In the genomic region with DNA sequence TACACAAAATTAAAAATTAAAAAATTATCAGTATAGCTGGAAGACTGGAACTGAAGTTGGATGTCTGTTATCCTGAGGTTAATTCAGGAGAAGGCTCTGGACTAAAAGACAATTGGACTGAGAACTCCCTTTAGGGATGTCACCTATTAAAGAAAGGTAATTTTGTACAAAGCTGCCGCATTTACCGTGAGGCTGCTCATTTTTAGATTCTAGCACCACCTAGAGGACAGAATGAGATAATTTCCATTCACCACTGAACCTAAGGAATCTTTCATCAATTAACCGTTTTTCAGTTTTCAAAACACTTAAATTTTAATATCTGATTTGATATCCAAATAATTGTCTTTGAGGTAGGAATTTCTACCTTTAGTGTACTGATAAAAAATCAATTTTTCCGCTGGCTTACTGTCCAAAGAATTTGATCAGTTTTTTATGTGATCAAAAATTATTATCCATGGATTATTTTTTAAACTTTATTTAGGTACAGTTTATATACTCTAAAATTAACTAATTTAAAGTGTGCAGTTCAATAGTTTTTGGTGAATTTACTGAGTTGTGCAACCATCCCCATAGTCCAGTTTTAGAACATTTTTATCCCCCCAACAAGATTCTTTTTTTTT, we compare ENCODE assay signal across 8 cellular contexts.
A peak's percentile ranks its signal among the peaks of the same experiment; 100 is the strongest.
DNase-seq lines count a peak whose midpoint lies in the region; ATAC-seq and TF ChIP-seq lines count a peak whose summit lies in the region.

No MANE protein-coding gene starts in this region.

- H3K4me2 ChIP-seq in MM.1S (ENCODE audit: low read depth, low read length), result no peak overlapping the region

- H3K4me3 Mint-ChIP-seq in natural killer cell (no peak overlapping the region), neural crest cell (no peak overlapping the region)
- H3K4me3 Mint-ChIP-seq in natural killer cell treated with Interleukin-12 subunit alpha and Interleukin-12 subunit beta and Interleukin-15 and Interleukin-18, amount 100 ng/mL, for 72 hours, result no peak overlapping the region
- no peak overlapping the region for H3K4me3 Mint-ChIP-seq in activated CD4-positive, alpha-beta memory T cell treated with anti-CD3 and anti-CD28 coated beads for 36 hours

- H3K27ac ChIP-seq in MM.1S (ENCODE audit: low read length), result no peak overlapping the region
- H3K27ac ChIP-seq in RWPE2 (ENCODE audit: poor library complexity, severe bottlenecking), result no peak overlapping the region

- H3K36me3 ChIP-seq in MM.1S (replicated peaks; ENCODE audit: insufficient read depth, low read length), result no peaks in the 10 kb centered on the region
- H3K36me3 ChIP-seq in RWPE2 (ENCODE audit: low read depth), result no peaks in the 10 kb centered on the region

- ATAC-seq in natural killer cell (peak; percentile 54 to 70 (median 60)), RWPE2 (ENCODE audit: low read depth) (no peak), GM18907 (IDR thresholded peaks at IDR 0.05; ENCODE audit: unreplicated experiment) (no peak)
- no peak for ATAC-seq in natural killer cell treated with Interleukin-12 subunit alpha and Interleukin-12 subunit beta and Interleukin-15 and Interleukin-18, amount 100 ng/mL, for 72 hours

- no peaks in the 10 kb centered on the region for H3K79me2 ChIP-seq in MM.1S (ENCODE audit: low read length)

- peaks cover 0 to 4% of the 10 kb centered on the region in 2 donors for H3K4me1 Mint-ChIP-seq in natural killer cell
- H3K4me1 Mint-ChIP-seq in natural killer cell treated with Interleukin-12 subunit alpha and Interleukin-12 subunit beta and Interleukin-15 and Interleukin-18, amount 100 ng/mL, for 72 hours (ENCODE audit: low read depth in 2 of 2), result peaks cover 13 to 15% of the 10 kb centered on the region in 2 donors
- H3K4me1 Mint-ChIP-seq in neural crest cell, result peaks cover 26% of the 10 kb centered on the region
- H3K4me1 Mint-ChIP-seq in activated CD4-positive, alpha-beta memory T cell treated with anti-CD3 and anti-CD28 coated beads for 36 hours (ENCODE audit: low read depth), result peaks cover 12% of the 10 kb centered on the region

- H3K4me3 ChIP-seq in MM.1S (ENCODE audit: low read length) (no peak overlapping the region), RWPE2 (ENCODE audit: severe bottlenecking) (no peak overlapping the region), epithelial cell of esophagus (ENCODE audit: low read length) (no peak overlapping the region)

- H3F3A ChIP-seq in MM.1S (ENCODE audit: insufficient read depth, low read length), result no peaks in the 10 kb centered on the region

- H3K27me3 ChIP-seq in MM.1S (replicated peaks; ENCODE audit: insufficient read depth, low read length) (no peaks in the 10 kb centered on the region), RWPE2 (ENCODE audit: insufficient read depth, poor library complexity, severe bottlenecking) (no peaks in the 10 kb centered on the region)

- H3K9ac ChIP-seq in MM.1S (ENCODE audit: low read length), result no peak overlapping the region

- H3K27me3 Mint-ChIP-seq in natural killer cell (ENCODE audit: low read depth in 2 of 2) (peaks cover 19 to 32% of the 10 kb centered on the region in 2 donors), neural crest cell (ENCODE audit: low read depth) (no peaks in the 10 kb centered on the region)
- H3K27me3 Mint-ChIP-seq in natural killer cell treated with Interleukin-12 subunit alpha and Interleukin-12 subunit beta and Interleukin-15 and Interleukin-18, amount 100 ng/mL, for 72 hours, result peaks cover 9 to 11% of the 10 kb centered on the region in 2 donors
- peaks cover 5% of the 10 kb centered on the region for H3K27me3 Mint-ChIP-seq in activated CD4-positive, alpha-beta memory T cell treated with anti-CD3 and anti-CD28 coated beads for 36 hours

- H3K9me3 Mint-ChIP-seq in natural killer cell (no peaks in the 10 kb centered on the region), neural crest cell (peaks cover 3% of the 10 kb centered on the region)
- no peaks in the 10 kb centered on the region for H3K9me3 Mint-ChIP-seq in natural killer cell treated with Interleukin-12 subunit alpha and Interleukin-12 subunit beta and Interleukin-15 and Interleukin-18, amount 100 ng/mL, for 72 hours
- no peaks in the 10 kb centered on the region for H3K9me3 Mint-ChIP-seq in activated CD4-positive, alpha-beta memory T cell treated with anti-CD3 and anti-CD28 coated beads for 36 hours

- TF ChIP-seq CTCF in natural killer cell (IDR thresholded peaks at IDR 0.05) (peak; percentile 93), MM.1S (IDR thresholded peaks at IDR 0.05; ENCODE audit: low read length) (peak; percentile 91), RWPE2 (IDR thresholded peaks at IDR 0.05; ENCODE audit: poor library complexity, severe bottlenecking) (peak; percentile 91), epithelial cell of esophagus (IDR thresholded peaks at IDR 0.05; ENCODE audit: insufficient read depth, low read depth, low read length, missing control alignments) (peak; percentile 66), neural crest cell (conservative IDR thresholded peaks at IDR 0.05) (peak; percentile 91)

- H3K9me3 ChIP-seq in MM.1S (replicated peaks; ENCODE audit: insufficient read depth, low read length), result no peaks in the 10 kb centered on the region
- H3K9me3 ChIP-seq in RWPE2 (ENCODE audit: severe bottlenecking), result no peaks in the 10 kb centered on the region

- no peak overlapping the region for H2AFZ ChIP-seq in MM.1S (ENCODE audit: low read length)

- H3K9me2 ChIP-seq in MM.1S (replicated peaks; ENCODE audit: insufficient read depth, low read length), result no peaks in the 10 kb centered on the region

- intact Hi-C loops in natural killer cell (cut with micrococcal nuclease), result loop anchor here (1.0 to 10.0 kb wide), 6 partner anchors 240 to 1152 kb away; a partner anchor contains a TSS
- intact Hi-C loops in activated CD4-positive, alpha-beta memory T cell treated with anti-CD3 and anti-CD28 coated beads for 36 hours (cut with micrococcal nuclease), result loop anchor here (1.0 to 5.0 kb wide), 4 partner anchors 205 to 605 kb away; no protein-coding TSS in a partner anchor

- H3K4me1 ChIP-seq in MM.1S (ENCODE audit: low read length), result no peaks in the 10 kb centered on the region
- H3K4me1 ChIP-seq in RWPE2 (ENCODE audit: insufficient read depth, poor library complexity, severe bottlenecking), result no peaks in the 10 kb centered on the region

- no peak overlapping the region for H3K27ac Mint-ChIP-seq in natural killer cell
- H3K27ac Mint-ChIP-seq in natural killer cell treated with Interleukin-12 subunit alpha and Interleukin-12 subunit beta and Interleukin-15 and Interleukin-18, amount 100 ng/mL, for 72 hours, result no peak overlapping the region
- no peak overlapping the region for H3K27ac Mint-ChIP-seq in neural crest cell (ENCODE audit: unreplicated experiment)
- H3K27ac Mint-ChIP-seq in activated CD4-positive, alpha-beta memory T cell treated with anti-CD3 and anti-CD28 coated beads for 36 hours, result no peak overlapping the region

- no peaks in the 10 kb centered on the region for H4K20me1 ChIP-seq in MM.1S (ENCODE audit: insufficient read depth, low read length)

- CTCF ChIA-PET in activated CD4-positive, alpha-beta memory T cell treated with anti-CD3 and anti-CD28 coated beads for 36 hours (lab: Charles Lee), result interaction anchor here (0.6 to 3.2 kb wide), 37 partner anchors 8 to 698 kb away, joined by 3 to 55 read pairs (median 4); no protein-coding TSS in a partner anchor

- DNase-seq in natural killer cell, result no peak
- DNase-seq in natural killer cell treated with Interleukin-12 subunit alpha and Interleukin-12 subunit beta and Interleukin-15 and Interleukin-18, amount 100 ng/mL, for 72 hours (ENCODE audit: low spot score), result no peak
- peak; percentile 68 for DNase-seq in MM.1S
- DNase-seq in RWPE2 (ENCODE audit: low spot score), result no peak
- peak; percentile 56 for DNase-seq in epithelial cell of esophagus (ENCODE audit: low read depth)
- DNase-seq in neural crest cell (ENCODE audit: low read depth, low spot score), result no peak
- no peak for DNase-seq in activated CD4-positive, alpha-beta memory T cell treated with anti-CD3 and anti-CD28 coated beads for 36 hours

- H3K36me3 Mint-ChIP-seq in natural killer cell, result no peaks in the 10 kb centered on the region
- H3K36me3 Mint-ChIP-seq in natural killer cell treated with Interleukin-12 subunit alpha and Interleukin-12 subunit beta and Interleukin-15 and Interleukin-18, amount 100 ng/mL, for 72 hours, result no peaks in the 10 kb centered on the region
- peaks cover 3% of the 10 kb centered on the region for H3K36me3 Mint-ChIP-seq in neural crest cell (ENCODE audit: low read depth)
- H3K36me3 Mint-ChIP-seq in activated CD4-positive, alpha-beta memory T cell treated with anti-CD3 and anti-CD28 coated beads for 36 hours, result no peaks in the 10 kb centered on the region

- POLR2A ChIA-PET in activated CD4-positive, alpha-beta memory T cell treated with anti-CD3 and anti-CD28 coated beads for 36 hours (lab: Charles Lee), result no interaction called here

Comparison
In these comparisons a context has a peak if more than half of its experiments do, and no peak if none do; other contexts are left out.
1. ATAC-seq: peak in natural killer cell (3 of 3); none in natural killer cell treated with Interleukin-12 subunit alpha and Interleukin-12 subunit beta and Interleukin-15 and Interleukin-18, amount 100 ng/mL, for 72 hours (0 of 2), RWPE2 (single experiment) and GM18907 (single experiment).
2. DNase-seq: peak in MM.1S (single experiment) and epithelial cell of esophagus (single experiment); none in natural killer cell (single experiment), natural killer cell treated with Interleukin-12 subunit alpha and Interleukin-12 subunit beta and Interleukin-15 and Interleukin-18, amount 100 ng/mL, for 72 hours (single experiment), RWPE2 (single experiment), neural crest cell (single experiment) and activated CD4-positive, alpha-beta memory T cell treated with anti-CD3 and anti-CD28 coated beads for 36 hours (single experiment).
3. Peak in every context shown above with its lines, with median percentiles within 50 percentile points of each other: CTCF ChIP-seq.